In the genomic region with DNA sequence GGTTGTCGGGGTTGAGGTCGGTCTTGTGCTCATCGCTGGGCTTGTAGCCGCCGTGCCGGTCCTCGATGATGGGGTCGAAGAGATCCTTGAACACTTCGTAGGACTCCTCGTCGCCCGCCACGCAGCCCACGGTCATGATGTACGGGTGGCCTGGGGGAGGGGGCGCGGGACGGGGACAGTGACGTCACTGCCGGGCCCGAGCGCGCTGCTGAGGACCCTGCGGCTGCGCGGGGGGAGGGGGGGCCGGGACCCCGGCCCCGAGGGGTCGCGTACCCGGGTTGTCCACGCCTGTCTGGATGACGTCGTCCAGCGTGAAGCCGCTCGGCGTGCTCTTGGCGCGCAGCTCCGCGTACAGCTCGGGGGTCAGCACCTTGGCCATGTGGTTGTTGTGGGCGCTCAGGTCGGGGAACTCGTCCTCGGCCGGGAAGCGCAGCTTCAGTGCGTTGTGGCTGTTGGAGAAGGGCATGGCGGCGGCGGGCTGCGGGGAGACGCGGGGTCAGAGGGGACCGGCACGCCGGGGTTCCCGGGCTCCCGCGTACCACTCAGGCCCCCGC, we compare ENCODE assay signal across 8 cellular contexts. TPM values are rescaled to one million over a fixed set of nuclear protein-coding genes. Genes with fewer than 3 reads are reported as not detected.
DNase-seq lines count a peak whose midpoint lies in the region; ATAC-seq and TF ChIP-seq lines count a peak whose summit lies in the region.

No MANE protein-coding gene starts in this region.

- no peak overlapping the region for H3K27ac Mint-ChIP-seq in activated naive CD8-positive, alpha-beta T cell treated with anti-CD3 and anti-CD28 coated beads for 36 hours

- CTCF ChIA-PET in HCT116 (lab: Charles Lee), result interaction anchor here (2.3 to 2.4 kb wide), 2 partner anchors 22 to 25 kb away, joined by 8 to 20 read pairs; no protein-coding TSS in a partner anchor

- no peaks in the 10 kb centered on the region for H3K9me3 ChIP-seq in HCT116 (ENCODE audit: control insufficient read depth in 1 of 2, insufficient read depth in 1 of 2, low read depth in 1 of 2, low read length in 2 of 2)
- H3K9me3 ChIP-seq in iPS DF 6.9 (ENCODE audit: control insufficient read depth, insufficient read depth, low read length), result no peaks in the 10 kb centered on the region
- no peaks in the 10 kb centered on the region for H3K9me3 ChIP-seq in spleen

- peak overlapping the region; percentile 96 for H3K27ac ChIP-seq in 22Rv1
- peak overlapping the region; percentile 73 for H3K27ac ChIP-seq in HCT116 (ENCODE audit: low read depth, low read length)
- H3K27ac ChIP-seq in iPS DF 6.9 (ENCODE audit: low read length), result no peak overlapping the region
- H3K27ac ChIP-seq in spleen, result peak overlapping the region in 3 of 8 donors; percentile 15 to 66 (median 42)

- peak; percentile 15 for ATAC-seq in HCT116
- ATAC-seq in HG02798 (IDR thresholded peaks at IDR 0.05; ENCODE audit: poor library complexity, unreplicated experiment), result no peak

- intact Hi-C loops in HCT116 (cut with micrococcal nuclease), result no loop called here
- intact Hi-C loops in spleen (cut with DNase I; ENCODE audit: low total_unique reads), result no loop called here

- peak overlapping the region; percentile 95 for H3K4me2 ChIP-seq in HCT116 (ENCODE audit: low read length)

- no TSS peak for BruUV-seq in HCT116 (replicated peaks; lab: Mats Ljungman, UMichigan)

- no peaks in the 10 kb centered on the region for H3K27me3 ChIP-seq in HCT116 (ENCODE audit: insufficient read depth, low read length)
- peaks cover 4% of the 10 kb centered on the region; the same call in 1 of the 2 replicates for H3K27me3 ChIP-seq in iPS DF 6.9 (ENCODE audit: control insufficient read depth, insufficient read depth, low read length)
- peaks cover 0 to 55% (median 24%) of the 10 kb centered on the region in 7 donors for H3K27me3 ChIP-seq in spleen (replicated peaks in 1 of 7)

- H3K79me2 ChIP-seq in HCT116 (ENCODE audit: insufficient read depth, low read length), result peaks cover 16% of the 10 kb centered on the region; the same call in 1 of the 2 replicates

- TF ChIP-seq RAD21 in HCT116 (IDR thresholded peaks at IDR 0.05; ENCODE audit: low read depth), result no peak

- no peaks in the 10 kb centered on the region; the same call in 1 of the 2 replicates for H4K20me1 ChIP-seq in HCT116 (ENCODE audit: insufficient read depth)

- DNase-seq in HCT116 (ENCODE audit: low read depth, low spot score) (no peak), iPS DF 6.9 (ENCODE audit: low read depth, low spot score) (no peak), spleen (peak; percentile 77), AG08396 (ENCODE audit: low spot score) (no peak), NK-92 (lab: John Stamatoyannopoulos, UW; ENCODE audit: unreplicated experiment) (no peak)
- no peak for DNase-seq in activated naive CD8-positive, alpha-beta T cell treated with anti-CD3 and anti-CD28 coated beads for 36 hours

- H3K4me3 Mint-ChIP-seq in activated naive CD8-positive, alpha-beta T cell treated with anti-CD3 and anti-CD28 coated beads for 36 hours, result peak overlapping the region; percentile 34

- POLR2A ChIA-PET in HCT116 (lab: Charles Lee), result interaction anchor here (1.4 to 3.2 kb wide), 3 partner anchors 11 to 24 kb away, joined by 3 to 12 read pairs (median 9); no protein-coding TSS in a partner anchor

- no peak overlapping the region for H2AFZ ChIP-seq in HCT116 (ENCODE audit: low read depth, low read length, poor library complexity, severe bottlenecking)

- H3K9me3 Mint-ChIP-seq in activated naive CD8-positive, alpha-beta T cell treated with anti-CD3 and anti-CD28 coated beads for 36 hours, result no peaks in the 10 kb centered on the region

- no peak for TF ChIP-seq POLR2A in HCT116 (IDR thresholded peaks at IDR 0.05; ENCODE audit: borderline replicate concordance, extremely low read depth, insufficient read depth, insufficient read length)
- no peak for TF ChIP-seq POLR2A in spleen (IDR thresholded peaks at IDR 0.05)

- H3K36me3 ChIP-seq in HCT116 (ENCODE audit: control insufficient read depth in 1 of 2, insufficient read depth in 2 of 2, low read length in 2 of 2) (peaks cover 0 to 12% of the 10 kb centered on the region in 2 experiments; a peak in 2 of 4 replicates), iPS DF 6.9 (ENCODE audit: control insufficient read depth, insufficient read depth, low read length) (peaks cover 20% of the 10 kb centered on the region), spleen (no peaks in the 10 kb centered on the region)

- H3K4me1 Mint-ChIP-seq in activated naive CD8-positive, alpha-beta T cell treated with anti-CD3 and anti-CD28 coated beads for 36 hours, result peaks cover 13% of the 10 kb centered on the region

- no CpG with 5 or more reads among the region's 64 CpGs for WGBS in iPS DF 6.9 (ENCODE audit: insufficient coverage, insufficient read length)
- WGBS in spleen, 5 donors, result 1 to 2% (median 2%) methylated on average over 15 to 64 of the region's 64 CpGs

- no peak for TF ChIP-seq CTCF in 22Rv1 (IDR thresholded peaks at IDR 0.05)
- TF ChIP-seq CTCF in HCT116 (IDR thresholded peaks at IDR 0.05 in 2 of 3, conservative IDR thresholded peaks at IDR 0.05 in 1 of 3; ENCODE audit: borderline replicate concordance in 1 of 3, insufficient read depth in 1 of 3, low read depth in 2 of 3, low read length in 2 of 3), result no peak
- no peak for TF ChIP-seq CTCF in spleen (IDR thresholded peaks at IDR 0.05 in 8 of 11, conservative IDR thresholded peaks at IDR 0.05 in 3 of 11)

- peaks cover 13 to 45% of the 10 kb centered on the region in 2 experiments; a peak in 3 of 4 replicates for H3K4me1 ChIP-seq in HCT116 (ENCODE audit: control insufficient read depth in 1 of 2, insufficient read depth in 2 of 2, low read length in 2 of 2)
- peaks cover 12% of the 10 kb centered on the region; the same call in 1 of the 2 replicates for H3K4me1 ChIP-seq in iPS DF 6.9 (ENCODE audit: control insufficient read depth, insufficient read depth, low read length)
- peaks cover 28 to 73% (median 66%) of the 10 kb centered on the region in 6 donors for H3K4me1 ChIP-seq in spleen

- peaks cover 13% of the 10 kb centered on the region for H3K27me3 Mint-ChIP-seq in activated naive CD8-positive, alpha-beta T cell treated with anti-CD3 and anti-CD28 coated beads for 36 hours

- H3K36me3 Mint-ChIP-seq in activated naive CD8-positive, alpha-beta T cell treated with anti-CD3 and anti-CD28 coated beads for 36 hours, result no peaks in the 10 kb centered on the region

- peak overlapping the region; percentile 78 to 83 for H3K4me3 ChIP-seq in HCT116 (replicated peaks in 1 of 2; ENCODE audit: low read depth in 1 of 2, low read length in 2 of 2)
- peak overlapping the region; percentile 91 for H3K4me3 ChIP-seq in iPS DF 6.9 (ENCODE audit: low read length)
- H3K4me3 ChIP-seq in spleen, result peak overlapping the region; percentile 35 to 78 (median 60)

- no peaks in the 10 kb centered on the region for H3K9me2 ChIP-seq in HCT116 (ENCODE audit: insufficient read depth)

- H3K9ac ChIP-seq in HCT116 (ENCODE audit: low read length), result peak overlapping the region; percentile 83

- RAD21 ChIA-PET in HCT116 (lab: Charles Lee; ENCODE audit: low non-redundant PET in 1 of 2, low total read pairs in 2 of 2, uncharacterized antibody in 2 of 2, unreplicated experiment in 2 of 2), result interaction anchor here in 1 of 2 experiments (0.7 kb wide), 1 partner anchor 39 kb away, joined by 3 read pairs; no protein-coding TSS in a partner anchor

TF ChIP-seq in HCT116, 20 proteins besides CTCF, POLR2A, EP300 and RAD21 (continues in another document):
- TF ChIP-seq SP1 (IDR thresholded peaks at IDR 0.05; ENCODE audit: low read depth) (no peak), ELF1 (IDR thresholded peaks at IDR 0.05; ENCODE audit: borderline replicate concordance, low read depth) (no peak)

RNA-seq across cellular contexts. Expression of gene CKB, which starts 0.5 kb away (rescaled TPM):
- total RNA-seq in HCT116 (2021; ENCODE audit: unreplicated experiment) (605 TPM), spleen (10 to 100 TPM in 4 of 7 donors, 1 to 10 TPM in 3; 8.0 to 22.6 (median 10.8) TPM)
- polyA plus RNA-seq in HCT116 (2012), result 804 and 838 TPM in 2 replicates
- 1 to 10 TPM; 3.1 to 3.3 TPM for total RNA-seq in activated naive CD8-positive, alpha-beta T cell treated with anti-CD3 and anti-CD28 coated beads for 36 hours
- polyA plus RNA-seq in spleen, result 10 to 100 TPM; 14.3 to 28.4 (median 20.6) TPM

RNA-seq across cellular contexts. Expression of gene TRMT61A, which starts 6.9 kb away (rescaled TPM):
- 14.9 TPM for total RNA-seq in HCT116 (2021; ENCODE audit: unreplicated experiment)
- polyA plus RNA-seq in HCT116 (2012), result 8.4 and 8.5 TPM in 2 replicates
- total RNA-seq in activated naive CD8-positive, alpha-beta T cell treated with anti-CD3 and anti-CD28 coated beads for 36 hours, result 10 to 100 TPM; 20.6 to 22.1 TPM
- 10 to 100 TPM in 1 of 7 donors, 1 to 10 TPM in 6; 8.0 to 11.3 (median 9.5) TPM for total RNA-seq in spleen
- polyA plus RNA-seq in spleen, result 10 to 100 TPM in 2 of 3 donors, 1 to 10 TPM in 1; 8.6 to 14.2 (median 11.1) TPM

RNA-seq across cellular contexts. Expression of gene BAG5, which starts 40.4 kb away (rescaled TPM):
- 27.0 TPM for total RNA-seq in HCT116 (2021; ENCODE audit: unreplicated experiment)
- polyA plus RNA-seq in HCT116 (2012), result 8.0 and 10.5 TPM in 2 replicates
- total RNA-seq in activated naive CD8-positive, alpha-beta T cell treated with anti-CD3 and anti-CD28 coated beads for 36 hours, result 10 to 100 TPM; 36.3 to 38.9 TPM
- total RNA-seq in spleen, result 10 to 100 TPM; 29.2 to 42.5 (median 32.5) TPM
- 10 to 100 TPM in 1 of 3 donors, 1 to 10 TPM in 2; 9.3 to 16.0 (median 9.9) TPM for polyA plus RNA-seq in spleen

RNA-seq across cellular contexts. Expression of gene COA8, which starts 40.7 kb away (rescaled TPM):
- total RNA-seq in HCT116 (2021; ENCODE audit: unreplicated experiment) (29.4 TPM), spleen (10 to 100 TPM; 15.2 to 26.0 (median 20.4) TPM)
- polyA plus RNA-seq in HCT116 (2012), result 15.6 and 18.0 TPM in 2 replicates
- total RNA-seq in activated naive CD8-positive, alpha-beta T cell treated with anti-CD3 and anti-CD28 coated beads for 36 hours, result 10 to 100 TPM; 42.9 to 44.2 TPM
- 10 to 100 TPM; 34.1 to 39.5 (median 38.9) TPM for polyA plus RNA-seq in spleen

Comparison
In these comparisons a context has a peak if more than half of its experiments do, and no peak if none do; other contexts are left out.
1. RNA of gene CKB, which starts 0.5 kb away (total RNA-seq): 605 TPM in HCT116 (single experiment); 8.0 to 22.6 TPM in spleen and 3.1 to 3.3 TPM in activated naive CD8-positive, alpha-beta T cell treated with anti-CD3 and anti-CD28 coated beads for 36 hours; every median in the first group is over 10 times any median in the second.
2. Peak in every context shown above with its lines, with median percentiles within 50 percentile points of each other: H3K4me3 ChIP-seq.